Comparison of ENCODE assay signal across 2 cellular contexts in the genomic region with DNA sequence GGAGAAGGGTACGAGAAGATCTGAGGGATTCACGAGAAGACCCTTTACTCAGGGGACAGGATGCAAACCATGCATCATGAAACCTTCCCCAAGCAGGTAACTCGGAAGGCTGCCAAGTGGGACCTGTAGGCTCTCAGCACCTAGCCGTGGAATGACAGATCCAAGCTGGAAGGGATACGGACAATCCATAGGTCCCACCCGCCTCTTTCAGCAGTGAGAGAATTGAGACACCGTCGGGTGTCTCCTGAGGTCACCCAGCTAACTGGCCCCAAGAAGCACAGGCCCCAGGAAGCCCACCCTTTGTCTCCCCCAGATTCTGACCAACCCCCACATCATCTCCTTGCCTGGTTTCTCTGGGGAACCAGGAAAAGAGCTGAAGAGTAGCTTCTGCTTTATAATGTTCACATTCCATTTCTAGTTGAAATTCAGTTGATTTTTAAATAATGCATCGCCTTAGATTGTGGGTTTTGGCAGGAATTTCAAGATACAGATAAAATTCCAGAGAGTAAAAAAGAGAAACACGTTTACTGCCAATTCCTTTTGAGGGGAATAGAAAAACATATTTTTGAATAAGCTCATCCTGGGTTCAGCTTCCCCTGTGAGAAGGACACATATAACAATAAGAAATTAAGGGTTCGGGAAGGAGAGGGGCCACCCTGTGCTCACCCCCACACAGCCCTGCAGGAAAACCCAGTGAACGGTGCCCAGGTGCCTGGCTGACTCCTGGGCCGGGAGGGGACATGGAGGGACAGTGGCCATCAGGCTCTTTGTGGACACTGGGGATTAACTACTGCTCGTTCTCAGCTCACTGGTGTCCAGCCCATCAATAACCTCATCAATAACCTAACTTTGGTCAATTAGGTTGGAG.
TF ChIP-seq lines count a peak whose summit lies in the region.

No MANE protein-coding gene starts in this region.

TF ChIP-seq in GM23338, 12 proteins besides CTCF, POLR2A, EP300 and RAD21 (continues in another document):
- no peak for TF ChIP-seq ZNF331 (CRISPR knock-in tag; IDR thresholded peaks at IDR 0.05; ENCODE audit: low read depth)
- no peak for TF ChIP-seq CREB1 (CRISPR knock-in tag; IDR thresholded peaks at IDR 0.05; ENCODE audit: low read depth)
- TF ChIP-seq ZNF114 (CRISPR knock-in tag; IDR thresholded peaks at IDR 0.05): no peak
- no peak for TF ChIP-seq STAT1 (IDR thresholded peaks at IDR 0.05; ENCODE audit: unreplicated experiment)
- no peak for TF ChIP-seq EZH2phosphoT487 (IDR thresholded peaks at IDR 0.05; ENCODE audit: unreplicated experiment)
- no peak for TF ChIP-seq ZNF462 (CRISPR knock-in tag; IDR thresholded peaks at IDR 0.05)
- no peak for TF ChIP-seq EZH2 (IDR thresholded peaks at IDR 0.05; ENCODE audit: low read depth, unreplicated experiment)
- no peak for TF ChIP-seq JUNB (IDR thresholded peaks at IDR 0.05; ENCODE audit: unreplicated experiment)
- TF ChIP-seq, protein P1, sequence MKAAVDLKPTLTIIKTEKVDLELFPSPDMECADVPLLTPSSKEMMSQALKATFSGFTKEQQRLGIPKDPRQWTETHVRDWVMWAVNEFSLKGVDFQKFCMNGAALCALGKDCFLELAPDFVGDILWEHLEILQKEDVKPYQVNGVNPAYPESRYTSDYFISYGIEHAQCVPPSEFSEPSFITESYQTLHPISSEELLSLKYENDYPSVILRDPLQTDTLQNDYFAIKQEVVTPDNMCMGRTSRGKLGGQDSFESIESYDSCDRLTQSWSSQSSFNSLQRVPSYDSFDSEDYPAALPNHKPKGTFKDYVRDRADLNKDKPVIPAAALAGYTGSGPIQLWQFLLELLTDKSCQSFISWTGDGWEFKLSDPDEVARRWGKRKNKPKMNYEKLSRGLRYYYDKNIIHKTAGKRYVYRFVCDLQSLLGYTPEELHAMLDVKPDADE (IDR thresholded peaks at IDR 0.05): no peak
- no peak for TF ChIP-seq POLR2AphosphoS5 (IDR thresholded peaks at IDR 0.05; ENCODE audit: low read depth)
- no peak for TF ChIP-seq NANOG (IDR thresholded peaks at IDR 0.05; ENCODE audit: borderline replicate concordance)

TF ChIP-seq in GM12891, 5 proteins besides CTCF, POLR2A, EP300 and RAD21:
- TF ChIP-seq POU2F2 (IDR thresholded peaks at IDR 0.05; ENCODE audit: low read depth, low read length) (no peak), POLR2AphosphoS5 (IDR thresholded peaks at IDR 0.05; ENCODE audit: low read depth, low read length) (no peak), TAF1 (IDR thresholded peaks at IDR 0.05; ENCODE audit: low read depth, low read length) (no peak), SPI1 (IDR thresholded peaks at IDR 0.05; ENCODE audit: low read depth, low read length) (no peak), PAX5 (IDR thresholded peaks at IDR 0.05; ENCODE audit: insufficient read depth, low read length, severe bottlenecking) (no peak)
